In genomic region chr12:67655829-67656614, GRCh38 we compare ENCODE assay signal across 1 cellular context.
TF ChIP-seq lines count a peak whose summit lies in the region.

No MANE protein-coding gene starts in this region.

TF ChIP-seq in SK-N-SH, 30 proteins besides CTCF, POLR2A, EP300 and RAD21 (continued from another document):
- TF ChIP-seq MXI1 (IDR thresholded peaks at IDR 0.05; ENCODE audit: low read depth, low read length) (no peak), POLR2AphosphoS5 (IDR thresholded peaks at IDR 0.05; ENCODE audit: low read depth, low read length) (no peak)
TF ChIP-seq in SK-N-SH: peak in this region for 0.
